Comparison of ENCODE assay signal across 8 cellular contexts in the genomic region with DNA sequence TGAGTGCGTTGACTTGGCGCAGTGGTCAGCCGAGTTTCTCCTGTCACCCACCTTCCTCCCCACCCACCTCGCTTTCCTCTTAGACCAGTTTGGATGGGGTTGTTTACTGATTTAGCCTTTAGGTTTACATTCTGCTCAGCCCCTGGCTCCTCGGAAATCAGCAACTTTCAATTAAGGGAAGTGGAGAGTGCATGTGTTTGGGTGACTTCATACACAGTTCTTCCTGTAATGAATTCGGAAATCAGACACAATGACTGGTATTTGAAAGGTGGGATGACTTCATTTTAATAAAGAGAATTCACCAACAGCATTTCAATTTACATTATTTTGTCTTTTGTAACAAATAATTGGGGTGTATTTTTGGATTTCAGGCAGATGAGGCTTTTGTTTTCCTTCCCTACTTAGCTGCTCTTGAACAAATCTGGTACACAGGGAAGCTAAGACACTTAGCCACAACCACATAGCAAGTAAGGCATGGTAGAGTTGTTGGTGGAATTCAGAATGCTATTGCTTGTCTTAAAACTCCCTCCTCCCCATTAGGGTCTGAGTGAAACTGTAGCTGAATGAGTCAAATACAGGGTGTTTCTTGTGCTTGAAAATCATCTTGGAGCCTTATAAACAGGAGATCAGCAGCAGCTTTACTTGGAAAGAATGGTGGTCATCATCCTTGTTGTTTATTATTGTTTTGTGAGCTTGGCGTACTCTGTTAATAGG. TPM values are rescaled to one million over a fixed set of nuclear protein-coding genes. Genes with fewer than 3 reads are reported as not detected.
A peak's percentile ranks its signal among the peaks of the same experiment; 100 is the strongest.
DNase-seq lines count a peak whose midpoint lies in the region; ATAC-seq and TF ChIP-seq lines count a peak whose summit lies in the region.

No MANE protein-coding gene starts in this region.

- H3K27me3 ChIP-seq in GM06990 (replicated peaks; ENCODE audit: control insufficient read depth, insufficient read depth, low read length), result no peaks in the 10 kb centered on the region

- H3K36me3 Mint-ChIP-seq in T-helper 2 cell treated with Interferon-gamma antibody and Interleukin-4, amounts not matched to agents 5 μg/mL and 100 μg/mL, for 36 hours (ENCODE audit: low read depth), result peaks cover 7% of the 10 kb centered on the region
- no peaks in the 10 kb centered on the region for H3K36me3 Mint-ChIP-seq in natural killer cell

- H3K36me3 ChIP-seq in GM06990 (ENCODE audit: control insufficient read depth, insufficient read depth, low read length), result no peaks in the 10 kb centered on the region; the same call in 1 of the 2 replicates

- intact Hi-C loops in natural killer cell (cut with micrococcal nuclease), result loop anchor here (1.0 to 5.0 kb wide), 2 partner anchors 49 to 102 kb away; a partner anchor contains a TSS

- peaks cover 20% of the 10 kb centered on the region for H3K4me1 Mint-ChIP-seq in T-helper 2 cell treated with Interferon-gamma antibody and Interleukin-4, amounts not matched to agents 5 μg/mL and 100 μg/mL, for 36 hours (ENCODE audit: low read depth)
- H3K4me1 Mint-ChIP-seq in natural killer cell, result peaks cover 19 to 28% of the 10 kb centered on the region in 2 donors

- ATAC-seq in HG03025 (IDR thresholded peaks at IDR 0.05; ENCODE audit: low FRiP score, unreplicated experiment), result peak; percentile 3
- peak; percentile 3 for ATAC-seq in esophagus mucosa
- peak in 2 of 3 donors; percentile 1 to 34 for ATAC-seq in natural killer cell
- ATAC-seq in GM18519 (IDR thresholded peaks at IDR 0.05; ENCODE audit: low FRiP score, unreplicated experiment), result no peak

- H3K9me3 Mint-ChIP-seq in T-helper 2 cell treated with Interferon-gamma antibody and Interleukin-4, amounts not matched to agents 5 μg/mL and 100 μg/mL, for 36 hours, result no peaks in the 10 kb centered on the region
- no peaks in the 10 kb centered on the region for H3K9me3 Mint-ChIP-seq in natural killer cell

- peak overlapping the region; percentile 100 for H3K4me3 ChIP-seq in GM06990 (replicated peaks; ENCODE audit: low read depth, low read length)

- no peaks in the 10 kb centered on the region for H3K27me3 Mint-ChIP-seq in T-helper 2 cell treated with Interferon-gamma antibody and Interleukin-4, amounts not matched to agents 5 μg/mL and 100 μg/mL, for 36 hours (ENCODE audit: low read depth)
- H3K27me3 Mint-ChIP-seq in natural killer cell (ENCODE audit: low read depth in 2 of 2), result no peaks in the 10 kb centered on the region

- no peak for TF ChIP-seq CTCF in GM06990 (IDR thresholded peaks at IDR 0.05; ENCODE audit: insufficient read depth, low read length, poor library complexity, severe bottlenecking)
- no peak for TF ChIP-seq CTCF in natural killer cell (IDR thresholded peaks at IDR 0.05)

- H3K4me3 Mint-ChIP-seq in T-helper 2 cell treated with Interferon-gamma antibody and Interleukin-4, amounts not matched to agents 5 μg/mL and 100 μg/mL, for 36 hours, result peak overlapping the region; percentile 99
- peak overlapping the region; percentile 97 for H3K4me3 Mint-ChIP-seq in natural killer cell

- peak overlapping the region; percentile 99 for H3K27ac Mint-ChIP-seq in T-helper 2 cell treated with Interferon-gamma antibody and Interleukin-4, amounts not matched to agents 5 μg/mL and 100 μg/mL, for 36 hours
- peak overlapping the region; percentile 95 to 97 for H3K27ac Mint-ChIP-seq in natural killer cell

- peak; percentile 50 for DNase-seq in GM06990 (ENCODE audit: extremely low read depth, insufficient read length)
- DNase-seq in T-helper 2 cell treated with Interferon-gamma antibody and Interleukin-4, amounts not matched to agents 5 μg/mL and 100 μg/mL, for 36 hours (ENCODE audit: low spot score), result no peak
- no peak for DNase-seq in natural killer cell
- no peak for DNase-seq in cerebellar nuclear complex (lab: John Stamatoyannopoulos, UW)
- DNase-seq in NCI-H2029 treated with DMSO at 0.1 percent for 48 hours (lab: John Stamatoyannopoulos, UW), result no peak

RNA-seq across cellular contexts. Expression of a gene that starts 0.9 kb away (rescaled TPM):
- 45.6 TPM for total RNA-seq in esophagus mucosa
- total RNA-seq in natural killer cell, result 10 to 100 TPM; 29.6 to 36.2 (median 32.3) TPM

RNA-seq across cellular contexts. Expression of a gene that starts 48.1 kb away (rescaled TPM):
- 11.8 TPM for total RNA-seq in esophagus mucosa
- 10 to 100 TPM; 19.5 to 21.8 (median 19.6) TPM for total RNA-seq in natural killer cell

RNA-seq across cellular contexts. Expression of a gene that starts 56.7 kb away (rescaled TPM):
- total RNA-seq in esophagus mucosa (30.0 TPM), natural killer cell (10 to 100 TPM; 25.6 to 36.4 (median 28.0) TPM)
